12 cellular contexts compared by ENCODE assay signal in genomic region chr3:115788921-115789470, GRCh38.
DNase-seq lines count a peak whose midpoint lies in the region; ATAC-seq and TF ChIP-seq lines count a peak whose summit lies in the region.
"Had no signal": no experiment of that assay in that cellular context is flagged by ENCODE, and none has a peak within 500 bp of the region (broad histone marks: within the 10 kb centered on the region; RNA-seq: fewer than 3 reads in every experiment).

No MANE protein-coding gene starts in this region.

- H2BK15ac ChIP-seq in mesendoderm (replicated peaks; ENCODE audit: low read depth): no peak overlapping the region

- CTCF ChIA-PET in SK-N-SH (lab: Yijun Ruan, JAX): interaction anchor here (0.9 to 1.6 kb wide), 4 partner anchors 26 to 697 kb away, joined by 3 to 11 read pairs (median 4); no protein-coding TSS in a partner anchor
- CTCF ChIA-PET in activated naive CD4-positive, alpha-beta T cell treated with anti-CD3 and anti-CD28 coated beads, Interleukin-2, amount 10 ng/mL, durations not matched to agents 7 days and 5 days (lab: Charles Lee): interaction anchor here (0.7 to 1.3 kb wide), 3 partner anchors 26 to 1327 kb away, joined by 3 read pairs; no protein-coding TSS in a partner anchor

- no peaks in the 10 kb centered on the region for H3K27me3 Mint-ChIP-seq in activated naive CD8-positive, alpha-beta T cell
- no peaks in the 10 kb centered on the region for H3K27me3 Mint-ChIP-seq in activated naive CD8-positive, alpha-beta T cell treated with anti-CD3 and anti-CD28 coated beads, Interleukin-2, amount 50 U/mL, for 24 hours
- peaks cover 17% of the 10 kb centered on the region for H3K27me3 Mint-ChIP-seq in activated naive CD4-positive, alpha-beta T cell treated with anti-CD3 and anti-CD28 coated beads, Interleukin-2, amount 10 ng/mL, durations not matched to agents 7 days and 5 days

- H3K4me3 ChIP-seq in SK-N-SH (ENCODE audit: low read depth in 2 of 2, low read length in 1 of 2) (no peak overlapping the region), fibroblast of mammary gland (ENCODE audit: control insufficient read depth, low read depth, low read length) (no peak overlapping the region), mesendoderm (ENCODE audit: low read length) (no peak overlapping the region)
- H3K4me3 ChIP-seq: right atrium auricular region had no signal

- H2BK120ac ChIP-seq in mesendoderm (ENCODE audit: low read depth, low read length): no peak overlapping the region

- H3K79me2 ChIP-seq in SK-N-SH (ENCODE audit: insufficient read depth) (no peaks in the 10 kb centered on the region), mesendoderm (ENCODE audit: control insufficient read depth, insufficient read depth, low read length) (no peaks in the 10 kb centered on the region)

- no peak overlapping the region for H3K56ac ChIP-seq in mesendoderm (ENCODE audit: low read length)

- H3K4me2 ChIP-seq in SK-N-SH: peak overlapping the region; percentile 19
- H3K4me2 ChIP-seq in mesendoderm (ENCODE audit: low read length): no peak overlapping the region

- H3K9me3 Mint-ChIP-seq in activated naive CD8-positive, alpha-beta T cell (ENCODE audit: low read depth): no peaks in the 10 kb centered on the region
- H3K9me3 Mint-ChIP-seq in activated naive CD8-positive, alpha-beta T cell treated with anti-CD3 and anti-CD28 coated beads, Interleukin-2, amount 50 U/mL, for 24 hours: no peaks in the 10 kb centered on the region
- H3K9me3 Mint-ChIP-seq in activated naive CD4-positive, alpha-beta T cell treated with anti-CD3 and anti-CD28 coated beads, Interleukin-2, amount 10 ng/mL, durations not matched to agents 7 days and 5 days: no peaks in the 10 kb centered on the region

- no peak for TF ChIP-seq RAD21 in SK-N-SH (IDR thresholded peaks at IDR 0.05; ENCODE audit: low read length)

- H3K27me3 ChIP-seq in SK-N-SH (ENCODE audit: insufficient read depth): no peaks in the 10 kb centered on the region
- no peaks in the 10 kb centered on the region for H3K27me3 ChIP-seq in mesendoderm (ENCODE audit: insufficient read depth, low read length, poor library complexity)
- H3K27me3 ChIP-seq: right atrium auricular region had no signal

- no peak overlapping the region for H2AK5ac ChIP-seq in mesendoderm (ENCODE audit: low read length)

- H3K18ac ChIP-seq in mesendoderm (ENCODE audit: low read length): no peak overlapping the region

- no peaks in the 10 kb centered on the region for H3K36me3 ChIP-seq in SK-N-SH (replicated peaks in 1 of 2; ENCODE audit: control insufficient read depth in 1 of 2, insufficient read depth in 2 of 2, low read length in 1 of 2)
- no peaks in the 10 kb centered on the region for H3K36me3 ChIP-seq in mesendoderm (ENCODE audit: control insufficient read depth, insufficient read depth, low read length)
- H3K36me3 ChIP-seq: right atrium auricular region had no signal

- H3K4me1 ChIP-seq in SK-N-SH (ENCODE audit: control insufficient read depth in 1 of 2, insufficient read depth in 2 of 2, low read depth in 1 of 2, low read length in 1 of 2) (peaks cover 10 to 34% of the 10 kb centered on the region in 2 experiments), mesendoderm (ENCODE audit: control insufficient read depth, low read depth, low read length) (no peaks in the 10 kb centered on the region)

- TF ChIP-seq EP300 in SK-N-SH (IDR thresholded peaks at IDR 0.05; ENCODE audit: borderline replicate concordance in 1 of 2, low read depth in 1 of 2, low read length in 1 of 2): peak in 1 of 2 experiments; percentile 88; a peak in 2 of 4 replicates

- no peaks in the 10 kb centered on the region for H4K20me1 ChIP-seq in SK-N-SH (ENCODE audit: insufficient read depth)

- H3K27ac ChIP-seq in SK-N-SH (ENCODE audit: low read depth in 2 of 2, low read length in 1 of 2): peak overlapping the region; percentile 54 to 98; a peak in 3 of 4 replicates
- H3K27ac ChIP-seq in mesendoderm (ENCODE audit: low read depth, low read length): no peak overlapping the region
- H3K27ac ChIP-seq: right atrium auricular region had no signal

- no peak overlapping the region for H3K4ac ChIP-seq in mesendoderm (ENCODE audit: low read depth, low read length)

- H3K36me3 Mint-ChIP-seq in activated naive CD8-positive, alpha-beta T cell: no peaks in the 10 kb centered on the region
- H3K36me3 Mint-ChIP-seq in activated naive CD8-positive, alpha-beta T cell treated with anti-CD3 and anti-CD28 coated beads, Interleukin-2, amount 50 U/mL, for 24 hours (ENCODE audit: low read depth): no peaks in the 10 kb centered on the region
- H3K36me3 Mint-ChIP-seq in activated naive CD4-positive, alpha-beta T cell treated with anti-CD3 and anti-CD28 coated beads, Interleukin-2, amount 10 ng/mL, durations not matched to agents 7 days and 5 days: no peaks in the 10 kb centered on the region

- no peak overlapping the region for H4K5ac ChIP-seq in mesendoderm (ENCODE audit: low read length)

- no peak overlapping the region for H4K8ac ChIP-seq in mesendoderm (ENCODE audit: low read depth, low read length)

- POLR2A ChIA-PET in SK-N-SH (lab: Yijun Ruan, JAX): no interaction called here

- peak overlapping the region; percentile 33; the same call in 1 of the 2 replicates for H2AFZ ChIP-seq in SK-N-SH (ENCODE audit: low read depth)

- 31% methylated on average over 4 of the region's 4 CpGs for WGBS in SK-N-SH (ENCODE audit: low lambda C conversion rate)
- no CpG with 5 or more reads among the region's 4 CpGs for WGBS in mesendoderm (ENCODE audit: extremely low coverage, insufficient coverage, low lambda C conversion rate)

- H3K79me1 ChIP-seq in mesendoderm (ENCODE audit: low read length): no peaks in the 10 kb centered on the region

- peaks cover 51% of the 10 kb centered on the region for H3K4me1 Mint-ChIP-seq in activated naive CD8-positive, alpha-beta T cell (ENCODE audit: low read depth)
- peaks cover 57% of the 10 kb centered on the region for H3K4me1 Mint-ChIP-seq in activated naive CD8-positive, alpha-beta T cell treated with anti-CD3 and anti-CD28 coated beads, Interleukin-2, amount 50 U/mL, for 24 hours
- H3K4me1 Mint-ChIP-seq in activated naive CD4-positive, alpha-beta T cell treated with anti-CD3 and anti-CD28 coated beads, Interleukin-2, amount 10 ng/mL, durations not matched to agents 7 days and 5 days: peaks cover 35% of the 10 kb centered on the region

- no peaks in the 10 kb centered on the region for H3K9me2 ChIP-seq in SK-N-SH

- H3K9me3 ChIP-seq in SK-N-SH: no peaks in the 10 kb centered on the region
- H3K9me3 ChIP-seq: right atrium auricular region had no signal

- peaks cover 41% of the 10 kb centered on the region for H3F3A ChIP-seq in SK-N-SH (replicated peaks; ENCODE audit: insufficient read depth)

- H3K27ac Mint-ChIP-seq in activated naive CD8-positive, alpha-beta T cell: peak overlapping the region; percentile 81
- no peak overlapping the region for H3K27ac Mint-ChIP-seq in activated naive CD8-positive, alpha-beta T cell treated with anti-CD3 and anti-CD28 coated beads, Interleukin-2, amount 50 U/mL, for 24 hours
- no peak overlapping the region for H3K27ac Mint-ChIP-seq in activated naive CD4-positive, alpha-beta T cell treated with anti-CD3 and anti-CD28 coated beads, Interleukin-2, amount 10 ng/mL, durations not matched to agents 7 days and 5 days

- intact Hi-C loops in Right ventricle myocardium inferior (cut with DNase I): no loop called here

- H3K4me3 Mint-ChIP-seq in activated naive CD8-positive, alpha-beta T cell: no peak overlapping the region
- no peak overlapping the region for H3K4me3 Mint-ChIP-seq in activated naive CD8-positive, alpha-beta T cell treated with anti-CD3 and anti-CD28 coated beads, Interleukin-2, amount 50 U/mL, for 24 hours
- no peak overlapping the region for H3K4me3 Mint-ChIP-seq in activated naive CD4-positive, alpha-beta T cell treated with anti-CD3 and anti-CD28 coated beads, Interleukin-2, amount 10 ng/mL, durations not matched to agents 7 days and 5 days

- no peak overlapping the region for H3K23ac ChIP-seq in mesendoderm (ENCODE audit: low read length)

- TF ChIP-seq CTCF in SK-N-SH (IDR thresholded peaks at IDR 0.05) (no peak), fibroblast of mammary gland (conservative IDR thresholded peaks at IDR 0.05; ENCODE audit: control insufficient read depth, insufficient read depth, low read depth, low read length) (no peak)

- H2BK5ac ChIP-seq in mesendoderm (ENCODE audit: low read length): no peak overlapping the region

- H3K9ac ChIP-seq in SK-N-SH: peak overlapping the region; percentile 59
- no peak overlapping the region for H3K9ac ChIP-seq in mesendoderm (ENCODE audit: low read length)

- DNase-seq in activated naive CD8-positive, alpha-beta T cell treated with anti-CD3 and anti-CD28 coated beads, Interleukin-2, amount 50 U/mL, for 24 hours: no peak
- no peak for DNase-seq in SK-N-SH
- peak; percentile 91 for DNase-seq in fibroblast of mammary gland (ENCODE audit: low read depth)
- no peak for DNase-seq in mesendoderm
- no peak for DNase-seq in Right ventricle myocardium inferior (ENCODE audit: missing footprints)
- no peak for DNase-seq in activated naive CD4-positive, alpha-beta T cell treated with anti-CD3 and anti-CD28 coated beads, Interleukin-2, amount 10 ng/mL, durations not matched to agents 7 days and 5 days
- DNase-seq: cerebellar nuclear complex, head of caudate nucleus, NCI-H1417 treated with DMSO at 0.1 percent for 48 hours had no signal

- no peak for ATAC-seq in activated naive CD8-positive, alpha-beta T cell treated with anti-CD3 and anti-CD28 coated beads, Interleukin-2, amount 50 U/mL, for 24 hours
- ATAC-seq in Right ventricle myocardium inferior: no peak
- ATAC-seq in GM21381 (IDR thresholded peaks at IDR 0.05; ENCODE audit: unreplicated experiment): no peak

TF ChIP-seq in SK-N-SH, 30 proteins besides CTCF, POLR2A, EP300 and RAD21 (continues in another document):
- TF ChIP-seq TEAD4 (IDR thresholded peaks at IDR 0.05; ENCODE audit: borderline replicate concordance, insufficient read depth): peak; percentile 91
- TF ChIP-seq RXRA (IDR thresholded peaks at IDR 0.05; ENCODE audit: borderline replicate concordance, low read depth): peak; percentile 66; the same call in 1 of the 2 replicates
- peak; percentile 38; the same call in 1 of the 2 replicates for TF ChIP-seq ELF1 (IDR thresholded peaks at IDR 0.05)
- TF ChIP-seq USF2 (IDR thresholded peaks at IDR 0.05; ENCODE audit: borderline replicate concordance, low read depth, low read length): no peak
- peak; percentile 92 for TF ChIP-seq FOXM1 (IDR thresholded peaks at IDR 0.05; ENCODE audit: low read depth)
- TF ChIP-seq EZH2phosphoT487 (IDR thresholded peaks at IDR 0.05; ENCODE audit: borderline replicate concordance, low read depth): no peak
- TF ChIP-seq YY1 (IDR thresholded peaks at IDR 0.05; ENCODE audit: low read depth): no peak
